ENCODE assay signal across 1 cellular context in genomic region chr19:18588611-18589379, GRCh38.
TF ChIP-seq lines count a peak whose summit lies in the region.

TSS of gene REX1BD (plus strand) at chr19:18588798. CDS start at chr19:18588802, 4 bp downstream.

TF ChIP-seq in K562, 482 proteins besides CTCF, POLR2A, EP300 and RAD21 (continued from another document and continues in another):
- TF ChIP-seq GTF3C2 (IDR thresholded peaks at IDR 0.05; ENCODE audit: borderline replicate concordance, extremely low read depth, insufficient read length): no peak
- peak; percentile 81 for TF ChIP-seq ETV5 (CRISPR knock-in tag; IDR thresholded peaks at IDR 0.05; ENCODE audit: low read depth)
- peak; percentile 66 for TF ChIP-seq GABPA (tag; conservative IDR thresholded peaks at IDR 0.05; ENCODE audit: low read depth)
- no peak for TF ChIP-seq TSC22D4 (tag; IDR thresholded peaks at IDR 0.05)
- TF ChIP-seq E2F5 (CRISPR knock-in tag; IDR thresholded peaks at IDR 0.05): peak; percentile 74; the same call in 1 of the 2 replicates
- 0 out of 2 replicates have a peak, but pooled peaks have one; percentile 9 for TF ChIP-seq SMARCC2 (IDR thresholded peaks at IDR 0.05; ENCODE audit: low read depth)
- TF ChIP-seq ZNF316 (IDR thresholded peaks at IDR 0.05): peak; percentile 65
- peak; percentile 100 for TF ChIP-seq RBM25 (IDR thresholded peaks at IDR 0.05; ENCODE audit: low read depth, low read length, severe bottlenecking)
- TF ChIP-seq ZNF263 (CRISPR knock-in tag; IDR thresholded peaks at IDR 0.05; ENCODE audit: borderline replicate concordance): no peak; the same call in 1 of the 2 replicates
- peak; percentile 80 for TF ChIP-seq RBBP5 (IDR thresholded peaks at IDR 0.05; ENCODE audit: borderline replicate concordance, insufficient read depth, low read length, poor library complexity, severe bottlenecking)
- peak; percentile 74 for TF ChIP-seq DIDO1 (tag; IDR thresholded peaks at IDR 0.05; ENCODE audit: low read depth)
- TF ChIP-seq CREB1 (IDR thresholded peaks at IDR 0.05): peak; percentile 47; the same call in 1 of the 2 replicates
- peak; percentile 78 for TF ChIP-seq CREB1 (CRISPR knock-in tag; IDR thresholded peaks at IDR 0.05)
- TF ChIP-seq ZNF707 (CRISPR knock-in tag; conservative IDR thresholded peaks at IDR 0.05): 0 out of 2 replicates have a peak, but pooled peaks have one; percentile 23
- peak; percentile 43 for TF ChIP-seq E2F4 (CRISPR knock-in tag; IDR thresholded peaks at IDR 0.05; ENCODE audit: low read depth)
- TF ChIP-seq DACH1 (IDR thresholded peaks at IDR 0.05; ENCODE audit: partially characterized antibody): peak; percentile 75
- peak; percentile 90; the same call in 1 of the 2 replicates for TF ChIP-seq TFAP4 (CRISPR knock-in tag; IDR thresholded peaks at IDR 0.05; ENCODE audit: borderline replicate concordance)
- no peak for TF ChIP-seq FOS (IDR thresholded peaks at IDR 0.05; ENCODE audit: extremely low read depth, insufficient read length)
- TF ChIP-seq SNIP1 (IDR thresholded peaks at IDR 0.05; ENCODE audit: low read depth): peak; percentile 86
- TF ChIP-seq FOSL1 (tag; conservative IDR thresholded peaks at IDR 0.05): peak; percentile 33; the same call in 1 of the 2 replicates
- no peak for TF ChIP-seq SFPQ (IDR thresholded peaks at IDR 0.05; ENCODE audit: low read depth, low read length)
- TF ChIP-seq EHMT2 (IDR thresholded peaks at IDR 0.05): 0 out of 2 replicates have a peak, but pooled peaks have one; percentile 19
- TF ChIP-seq CEBPB (tag; IDR thresholded peaks at IDR 0.05): no peak
- TF ChIP-seq ZNF639 (CRISPR knock-in tag; conservative IDR thresholded peaks at IDR 0.05 in 1 of 2, IDR thresholded peaks at IDR 0.05 in 1 of 2): peak in 1 of 2 experiments; percentile 77; a peak in 2 of 4 replicates
- no peak for TF ChIP-seq ZNF184 (CRISPR knock-in tag; IDR thresholded peaks at IDR 0.05)
- peak; percentile 78; the same call in 1 of the 2 replicates for TF ChIP-seq ARID3B (CRISPR knock-in tag; IDR thresholded peaks at IDR 0.05; ENCODE audit: borderline replicate concordance)
- no peak for TF ChIP-seq E2F8 (IDR thresholded peaks at IDR 0.05; ENCODE audit: low read depth, partially characterized antibody)
- 0 out of 2 replicates have a peak, but pooled peaks have one; percentile 25 for TF ChIP-seq DEAF1 (CRISPR knock-in tag; IDR thresholded peaks at IDR 0.05)
- TF ChIP-seq ZNF3 (CRISPR knock-in tag; IDR thresholded peaks at IDR 0.05): no peak
- peak; percentile 50; the same call in 1 of the 2 replicates for TF ChIP-seq MAFG (tag; conservative IDR thresholded peaks at IDR 0.05)
- TF ChIP-seq STAT6 (CRISPR knock-in tag; IDR thresholded peaks at IDR 0.05): peak; percentile 78; the same call in 1 of the 2 replicates
- TF ChIP-seq ATF7 (IDR thresholded peaks at IDR 0.05): peak; percentile 77; the same call in 1 of the 2 replicates
- TF ChIP-seq ZNF224 (CRISPR knock-in tag; IDR thresholded peaks at IDR 0.05): 0 out of 2 replicates have a peak, but pooled peaks have one; percentile 58
- peak; percentile 74; the same call in 1 of the 2 replicates for TF ChIP-seq ESRRA (IDR thresholded peaks at IDR 0.05; ENCODE audit: borderline replicate concordance, low read depth)
- no peak; the same call in 1 of the 2 replicates for TF ChIP-seq NR4A1 (CRISPR knock-in tag; IDR thresholded peaks at IDR 0.05)
- peak; percentile 48; the same call in 1 of the 2 replicates for TF ChIP-seq NR4A1 (tag; IDR thresholded peaks at IDR 0.05)
- peak; percentile 62; the same call in 1 of the 2 replicates for TF ChIP-seq KLF1 (tag; IDR thresholded peaks at IDR 0.05)
- TF ChIP-seq SMAD4 (CRISPR knock-in tag; conservative IDR thresholded peaks at IDR 0.05): peak; percentile 76
- peak; percentile 51 for TF ChIP-seq EP400 (IDR thresholded peaks at IDR 0.05)
- peak; percentile 90 for TF ChIP-seq SUPT5H (IDR thresholded peaks at IDR 0.05)
